In genomic region chr4:4502694-4503311, GRCh38 we compare ENCODE assay signal across 8 cellular contexts. TPM values are rescaled to one million over a fixed set of nuclear protein-coding genes. Genes with fewer than 3 reads are reported as not detected.
DNase-seq lines count a peak whose midpoint lies in the region; ATAC-seq and TF ChIP-seq lines count a peak whose summit lies in the region.

No MANE protein-coding gene starts in this region.

- peaks cover 6% of the 10 kb centered on the region; the same call in 1 of the 2 replicates for H3F3A ChIP-seq in GM23248 (ENCODE audit: insufficient read depth)

- intact Hi-C loops in lower lobe of right lung (cut with DNase I) = no loop called here

- H3K4me1 ChIP-seq in BLaER1 treated with 17β-estradiol and CSF1 and Interleukin-3, amounts not matched to agents 10 nM and 100 nM = peaks cover 9 to 19% (median 14%) of the 10 kb centered on the region in 10 experiments
- peaks cover 7% of the 10 kb centered on the region; the same call in 1 of the 2 replicates for H3K4me1 ChIP-seq in GM23248 (ENCODE audit: insufficient read depth)
- peaks cover 8% of the 10 kb centered on the region for H3K4me1 ChIP-seq in lower lobe of right lung

- H3K9me3 ChIP-seq in BLaER1 treated with 17β-estradiol and CSF1 and Interleukin-3, amounts not matched to agents 10 nM and 100 nM (replicated peaks in 1 of 11) = no peaks in the 10 kb centered on the region
- H3K9me3 ChIP-seq in GM23248 (ENCODE audit: low read depth) (no peaks in the 10 kb centered on the region), lower lobe of right lung (no peaks in the 10 kb centered on the region)

- CTCF ChIA-PET in activated CD4-positive, alpha-beta T cell treated with anti-CD3 and anti-CD28 coated beads, Interleukin-2, amount 10 ng/mL, durations not matched to agents 7 days and 5 days (lab: Charles Lee) = interaction anchor here (0.9 to 1.1 kb wide), 2 partner anchors 10 to 29 kb away, joined by 3 to 4 read pairs; no protein-coding TSS in a partner anchor

- H3K9me3 Mint-ChIP-seq in activated CD4-positive, alpha-beta T cell treated with anti-CD3 and anti-CD28 coated beads, Interleukin-2, amount 10 ng/mL, durations not matched to agents 7 days and 5 days = no peaks in the 10 kb centered on the region

- H3K9ac ChIP-seq in BLaER1 treated with 17β-estradiol and CSF1 and Interleukin-3, amounts not matched to agents 10 nM and 100 nM = peak overlapping the region in 5 of 11 experiments; percentile 4 to 52 (median 26); a peak in 4 of 22 replicates
- H3K9ac ChIP-seq in GM23248 = peak overlapping the region; percentile 71

- H3K4me2 ChIP-seq in BLaER1 treated with 17β-estradiol and CSF1 and Interleukin-3, amounts not matched to agents 10 nM and 100 nM = peak overlapping the region; percentile 29 to 83 (median 58)
- H3K4me2 ChIP-seq in GM23248 (ENCODE audit: unreplicated experiment) = peak overlapping the region; percentile 75

- H2AFZ ChIP-seq in GM23248 = peak overlapping the region; percentile 53

- no peak for ATAC-seq in lower lobe of right lung
- no peak for ATAC-seq in HG03135 (IDR thresholded peaks at IDR 0.05; ENCODE audit: unreplicated experiment)

- peak overlapping the region in 1 of 11 experiments; percentile 31; a peak in 2 of 22 replicates for H3K27ac ChIP-seq in BLaER1 treated with 17β-estradiol and CSF1 and Interleukin-3, amounts not matched to agents 10 nM and 100 nM
- peak overlapping the region; percentile 49 for H3K27ac ChIP-seq in GM23248
- H3K27ac ChIP-seq in lower lobe of right lung = no peak overlapping the region

- H3K79me2 ChIP-seq in GM23248 (ENCODE audit: insufficient read depth) = peaks cover 97% of the 10 kb centered on the region

- H3K36me3 ChIP-seq in BLaER1 treated with 17β-estradiol and CSF1 and Interleukin-3, amounts not matched to agents 10 nM and 100 nM = peaks cover 0 to 17% (median 5%) of the 10 kb centered on the region in 11 experiments; a peak in 7 of 22 replicates
- H3K36me3 ChIP-seq in GM23248 (ENCODE audit: low read depth) (no peaks in the 10 kb centered on the region), lower lobe of right lung (no peaks in the 10 kb centered on the region)

- in situ Hi-C loops in GM23248 (cut with MboI) = no loop called here

- H3K4me3 Mint-ChIP-seq in activated CD4-positive, alpha-beta T cell treated with anti-CD3 and anti-CD28 coated beads, Interleukin-2, amount 10 ng/mL, durations not matched to agents 7 days and 5 days = peak overlapping the region; percentile 53

- TF ChIP-seq CTCF in lower lobe of right lung (IDR thresholded peaks at IDR 0.05) = no peak

- H3K27ac Mint-ChIP-seq in activated CD4-positive, alpha-beta T cell treated with anti-CD3 and anti-CD28 coated beads, Interleukin-2, amount 10 ng/mL, durations not matched to agents 7 days and 5 days = peak overlapping the region; percentile 52

- no peaks in the 10 kb centered on the region for H3K9me2 ChIP-seq in GM23248 (ENCODE audit: insufficient read depth)

- peaks cover 13% of the 10 kb centered on the region for H3K4me1 Mint-ChIP-seq in activated CD4-positive, alpha-beta T cell treated with anti-CD3 and anti-CD28 coated beads, Interleukin-2, amount 10 ng/mL, durations not matched to agents 7 days and 5 days

- POLR2A ChIA-PET in activated CD4-positive, alpha-beta T cell treated with anti-CD3 and anti-CD28 coated beads, Interleukin-2, amount 10 ng/mL, durations not matched to agents 7 days and 5 days (lab: Charles Lee) = no interaction called here

- no peaks in the 10 kb centered on the region for H3K27me3 Mint-ChIP-seq in activated CD4-positive, alpha-beta T cell treated with anti-CD3 and anti-CD28 coated beads, Interleukin-2, amount 10 ng/mL, durations not matched to agents 7 days and 5 days

- no peaks in the 10 kb centered on the region for H3K27me3 ChIP-seq in BLaER1 treated with 17β-estradiol and CSF1 and Interleukin-3, amounts not matched to agents 10 nM and 100 nM
- H3K27me3 ChIP-seq in GM23248 (replicated peaks; ENCODE audit: insufficient read depth) (no peaks in the 10 kb centered on the region), lower lobe of right lung (ENCODE audit: low read depth) (no peaks in the 10 kb centered on the region)

- peaks cover 22 to 98% (median 68%) of the 10 kb centered on the region in 11 experiments; a peak in 19 of 22 replicates for H4K20me1 ChIP-seq in BLaER1 treated with 17β-estradiol and CSF1 and Interleukin-3, amounts not matched to agents 10 nM and 100 nM
- H4K20me1 ChIP-seq in GM23248 (ENCODE audit: insufficient read depth) = 0 out of 2 replicates have a peak, but pooled peaks cover 3% of the 10 kb centered on the region

- no peaks in the 10 kb centered on the region for H3K36me3 Mint-ChIP-seq in activated CD4-positive, alpha-beta T cell treated with anti-CD3 and anti-CD28 coated beads, Interleukin-2, amount 10 ng/mL, durations not matched to agents 7 days and 5 days (ENCODE audit: low read depth)

- 47 to 56% methylated on average over 10 of the region's 10 CpGs for WGBS in GM23248 (ENCODE audit: low coverage in 1 of 2, low lambda C conversion rate in 2 of 2, missing lambda C conversion rate in 2 of 2), 2 experiments

- DNase-seq in GM23248 = peak; percentile 79
- peak; percentile 33 for DNase-seq in activated CD4-positive, alpha-beta T cell treated with anti-CD3 and anti-CD28 coated beads, Interleukin-2, amount 10 ng/mL, durations not matched to agents 7 days and 5 days
- no peak for DNase-seq in lower lobe of right lung
- DNase-seq in NCI-H2029 (lab: John Stamatoyannopoulos, UW) = no peak
- no peak for DNase-seq in effector CD8-positive, alpha-beta T cell (lab: John Stamatoyannopoulos, UW)
- DNase-seq in RKO (ENCODE audit: low spot score) = no peak

- peak overlapping the region in 3 of 10 experiments; percentile 8 to 24 (median 19); a peak in 2 of 20 replicates for H3K4me3 ChIP-seq in BLaER1 treated with 17β-estradiol and CSF1 and Interleukin-3, amounts not matched to agents 10 nM and 100 nM
- H3K4me3 ChIP-seq in GM23248 (peak overlapping the region; percentile 54), lower lobe of right lung (peak overlapping the region; percentile 7)

RNA-seq across cellular contexts. Expression of gene STX18, which starts 39.0 kb away (rescaled TPM):
- total RNA-seq in GM23248 (2014; rRNA removed; shearing (Covaris generic)) = 35.0 and 42.6 TPM in 2 replicates
- polyA plus RNA-seq in GM23248 (2016; fragmentation: Nextera tagmentation; extraction: Ambion mirVana) = 39.2 and 40.5 TPM in 2 replicates
- 10 to 100 TPM; 25.8 to 27.9 TPM for total RNA-seq in activated CD4-positive, alpha-beta T cell treated with anti-CD3 and anti-CD28 coated beads, Interleukin-2, amount 10 ng/mL, durations not matched to agents 7 days and 5 days
- 36.5 TPM for total RNA-seq in lower lobe of right lung

Comparison
In these comparisons a context has a peak if more than half of its experiments do, and no peak if none do; other contexts are left out.
1. DNase-seq: peak in GM23248 (single experiment) and activated CD4-positive, alpha-beta T cell treated with anti-CD3 and anti-CD28 coated beads, Interleukin-2, amount 10 ng/mL, durations not matched to agents 7 days and 5 days (single experiment); none in lower lobe of right lung (single experiment), NCI-H2029 (single experiment), effector CD8-positive, alpha-beta T cell (single experiment) and RKO (single experiment).